In the genomic region with DNA sequence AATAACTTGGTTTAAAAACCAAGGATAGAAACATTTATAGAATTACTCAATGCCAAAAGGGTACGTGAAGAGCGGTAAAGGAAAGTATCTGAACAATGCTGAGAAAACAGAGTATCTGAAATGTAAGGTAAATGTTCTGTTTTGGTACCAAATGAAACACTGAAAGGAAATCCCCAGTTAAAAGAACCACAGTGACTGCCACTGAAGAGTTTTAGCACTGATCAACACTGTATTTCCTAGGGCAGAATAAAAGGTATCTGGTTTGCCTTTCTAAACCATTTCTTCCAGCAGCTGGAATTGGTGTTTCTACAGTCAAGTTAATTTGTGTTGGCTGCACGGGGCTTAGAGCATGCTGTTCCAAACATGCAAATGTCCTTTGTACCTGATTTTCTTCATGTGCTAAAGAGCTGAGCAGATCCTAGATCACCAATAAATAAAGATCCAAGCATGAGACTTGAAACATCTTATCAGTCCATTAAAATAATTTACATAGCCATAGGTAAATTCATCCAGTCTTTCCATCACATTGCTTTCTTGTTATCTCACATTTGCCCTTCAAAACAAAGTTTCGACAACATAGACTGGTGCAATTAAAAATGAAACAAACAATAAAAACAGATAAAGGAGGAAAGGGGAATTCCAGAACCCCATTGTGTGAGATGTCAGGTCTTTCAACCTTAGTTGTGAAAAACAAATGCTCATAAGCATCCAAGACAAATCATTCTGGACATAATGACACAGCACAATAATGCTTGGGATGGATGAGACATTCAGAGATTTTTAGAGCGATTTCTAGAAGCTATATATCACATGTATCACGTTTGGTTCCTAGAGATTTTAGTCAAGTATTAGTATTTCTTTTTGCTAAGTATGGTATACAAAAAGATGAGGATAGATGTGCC, we compare ENCODE assay signal across 23 cellular contexts. TPM values are rescaled to one million over a fixed set of nuclear protein-coding genes. Genes with fewer than 3 reads are reported as not detected.
DNase-seq lines count a peak whose midpoint lies in the region; ATAC-seq, FAIRE-seq and TF ChIP-seq lines count a peak whose summit lies in the region.
"Had no signal": no experiment of that assay in that cellular context is flagged by ENCODE, and none has a peak within 500 bp of the region (broad histone marks: within the 10 kb centered on the region; RNA-seq: fewer than 3 reads in every experiment).

No MANE protein-coding gene starts in this region.

- H3K36me3 ChIP-seq in GM23338 (ENCODE audit: insufficient read depth) = no peaks in the 10 kb centered on the region
- H3K36me3 ChIP-seq in right lobe of liver = no peaks in the 10 kb centered on the region
- H3K36me3 ChIP-seq: BLaER1 treated with 17β-estradiol and CSF1 and Interleukin-3, amounts not matched to agents 10 nM and 100 nM had no signal

- H4K20me1 ChIP-seq in GM23338 (replicated peaks; ENCODE audit: insufficient read depth) = no peaks in the 10 kb centered on the region
- H4K20me1 ChIP-seq: BLaER1 treated with 17β-estradiol and CSF1 and Interleukin-3, amounts not matched to agents 10 nM and 100 nM had no signal

- TF ChIP-seq CTCF in D721Med (IDR thresholded peaks at IDR 0.05; ENCODE audit: insufficient read depth, missing control alignments) (no peak), GM23338 (conservative IDR thresholded peaks at IDR 0.05; ENCODE audit: low read depth in 2 of 2) (no peak), right lobe of liver (IDR thresholded peaks at IDR 0.05) (no peak)

- H3K79me2 ChIP-seq in GM23338 (replicated peaks; ENCODE audit: insufficient read depth) = no peaks in the 10 kb centered on the region

- ATAC-seq in GM23338 (peak; percentile 35; the same call in 1 of the 3 replicates), right lobe of liver (peak; percentile 27 to 66 (median 54)), HG03039 (IDR thresholded peaks at IDR 0.05; ENCODE audit: unreplicated experiment) (no peak)
- ATAC-seq in activated T-helper 17 cell treated with anti-CD3 and anti-CD28 coated beads, Interleukin-2, amount 50 U/mL, for 72 hours (replicated peaks) = peak; percentile 70

- H3K4me3 Mint-ChIP-seq in GM23338 = no peak overlapping the region
- H3K4me3 Mint-ChIP-seq in activated T-helper 17 cell treated with anti-CD3 and anti-CD28 coated beads, Interleukin-2, amount 50 U/mL, for 72 hours = peak overlapping the region; percentile 10
- H3K4me3 Mint-ChIP-seq: CD4-positive, alpha-beta memory T cell had no signal

- H3K9me3 ChIP-seq in right lobe of liver = no peaks in the 10 kb centered on the region
- H3K9me3 ChIP-seq: BLaER1 treated with 17β-estradiol and CSF1 and Interleukin-3, amounts not matched to agents 10 nM and 100 nM; Caco-2 had no signal

- 58% methylated on average over 6 of the region's 6 CpGs for WGBS in right lobe of liver (ENCODE audit: insufficient coverage, low coverage, low lambda C conversion rate, missing lambda C conversion rate)

- no peak overlapping the region for H2AFZ ChIP-seq in GM23338
- H2AFZ ChIP-seq: PC-9 had no signal

- peaks cover 21% of the 10 kb centered on the region for H3K4me1 Mint-ChIP-seq in GM23338
- H3K4me1 Mint-ChIP-seq in activated T-helper 17 cell treated with anti-CD3 and anti-CD28 coated beads, Interleukin-2, amount 50 U/mL, for 72 hours = peaks cover 8% of the 10 kb centered on the region

- H3K27me3 ChIP-seq in GM23338 (ENCODE audit: insufficient read depth) (no peaks in the 10 kb centered on the region), right lobe of liver (no peaks in the 10 kb centered on the region)
- H3K27me3 ChIP-seq: BLaER1 treated with 17β-estradiol and CSF1 and Interleukin-3, amounts not matched to agents 10 nM and 100 nM had no signal

- H3K9me2 ChIP-seq in GM23338 (ENCODE audit: insufficient read depth) = peaks cover 2% of the 10 kb centered on the region; the same call in 1 of the 2 replicates

- no peaks in the 10 kb centered on the region for H3F3A ChIP-seq in GM23338 (replicated peaks; ENCODE audit: low read depth)

- FAIRE-seq in D721Med (lab: Jason Lieb, UNC) (peak; percentile 21), H54 (lab: Jason Lieb, UNC) (no peak)
- FAIRE-seq: GM12891, H1 had no signal

- TF ChIP-seq POLR2A in right lobe of liver (IDR thresholded peaks at IDR 0.05) (no peak), H54 (IDR thresholded peaks at IDR 0.05; ENCODE audit: low read depth, low read length) (no peak)

- H3K9me3 Mint-ChIP-seq in GM23338 = no peaks in the 10 kb centered on the region
- H3K9me3 Mint-ChIP-seq in activated T-helper 17 cell treated with anti-CD3 and anti-CD28 coated beads, Interleukin-2, amount 50 U/mL, for 72 hours = peaks cover 6% of the 10 kb centered on the region
- H3K9me3 Mint-ChIP-seq: CD4-positive, alpha-beta memory T cell had no signal

- peaks cover 16% of the 10 kb centered on the region for H3K4me1 ChIP-seq in GM23338 (ENCODE audit: insufficient read depth)
- H3K4me1 ChIP-seq in right lobe of liver = peaks cover 0 to 9% (median 0%) of the 10 kb centered on the region in 4 donors
- H3K4me1 ChIP-seq: BLaER1 treated with 17β-estradiol and CSF1 and Interleukin-3, amounts not matched to agents 10 nM and 100 nM; Caco-2 had no signal

- peak overlapping the region; percentile 4; the same call in 1 of the 2 replicates for H3K4me2 ChIP-seq in GM23338
- H3K4me2 ChIP-seq: BLaER1 treated with 17β-estradiol and CSF1 and Interleukin-3, amounts not matched to agents 10 nM and 100 nM; PC-9 had no signal

- DNase-seq in D721Med (ENCODE audit: insufficient read length, low spot score) = no peak
- no peak for DNase-seq in GM23338 (ENCODE audit: low spot score)
- DNase-seq in right lobe of liver = no peak
- no peak for DNase-seq in NCI-H2196 (lab: John Stamatoyannopoulos, UW; ENCODE audit: unreplicated experiment)
- no peak for DNase-seq in NCI-H748 (lab: John Stamatoyannopoulos, UW; ENCODE audit: unreplicated experiment)
- no peak for DNase-seq in H54 (ENCODE audit: insufficient read length, low spot score)
- DNase-seq: ACHN; Caco-2; CD4-positive, alpha-beta memory T cell; DND-41; KG1; NCI-H1694; NCI-H2081; NCI-H446 treated with DMSO at 0.1 percent for 48 hours; NCI-H748 treated with DMSO at 0.1 percent for 48 hours; PC-9; RPMI8226; SHP77 had no signal

- peaks cover 2% of the 10 kb centered on the region for H3K27me3 Mint-ChIP-seq in GM23338 (ENCODE audit: insufficient read depth, low read depth, poor library complexity)
- no peaks in the 10 kb centered on the region for H3K27me3 Mint-ChIP-seq in activated T-helper 17 cell treated with anti-CD3 and anti-CD28 coated beads, Interleukin-2, amount 50 U/mL, for 72 hours

- H3K27ac Mint-ChIP-seq in GM23338 = peak overlapping the region; percentile 50
- H3K27ac Mint-ChIP-seq in activated T-helper 17 cell treated with anti-CD3 and anti-CD28 coated beads, Interleukin-2, amount 50 U/mL, for 72 hours = peak overlapping the region; percentile 69

- no peak overlapping the region for H3K4me3 ChIP-seq in GM23338
- H3K4me3 ChIP-seq in right lobe of liver = no peak overlapping the region
- H3K4me3 ChIP-seq: BLaER1 treated with 17β-estradiol and CSF1 and Interleukin-3, amounts not matched to agents 10 nM and 100 nM; PC-9 had no signal

- intact Hi-C loops in right lobe of liver (cut with DNase I) = no loop called here

- H3K27ac ChIP-seq in GM23338 (ENCODE audit: low read depth) = no peak overlapping the region
- no peak overlapping the region for H3K27ac ChIP-seq in right lobe of liver
- H3K27ac ChIP-seq: BLaER1 treated with 17β-estradiol and CSF1 and Interleukin-3, amounts not matched to agents 10 nM and 100 nM; PC-9 had no signal

- H3K36me3 Mint-ChIP-seq in GM23338 (ENCODE audit: low read depth) = peaks cover 9% of the 10 kb centered on the region; the same call in 2 of the 3 replicates
- no peaks in the 10 kb centered on the region for H3K36me3 Mint-ChIP-seq in activated T-helper 17 cell treated with anti-CD3 and anti-CD28 coated beads, Interleukin-2, amount 50 U/mL, for 72 hours (ENCODE audit: low read depth)

TF ChIP-seq in GM23338, 12 proteins besides CTCF, POLR2A, EP300 and RAD21 (continues in another document):
- TF ChIP-seq EZH2phosphoT487 (IDR thresholded peaks at IDR 0.05; ENCODE audit: unreplicated experiment) = no peak
- TF ChIP-seq, protein P1, sequence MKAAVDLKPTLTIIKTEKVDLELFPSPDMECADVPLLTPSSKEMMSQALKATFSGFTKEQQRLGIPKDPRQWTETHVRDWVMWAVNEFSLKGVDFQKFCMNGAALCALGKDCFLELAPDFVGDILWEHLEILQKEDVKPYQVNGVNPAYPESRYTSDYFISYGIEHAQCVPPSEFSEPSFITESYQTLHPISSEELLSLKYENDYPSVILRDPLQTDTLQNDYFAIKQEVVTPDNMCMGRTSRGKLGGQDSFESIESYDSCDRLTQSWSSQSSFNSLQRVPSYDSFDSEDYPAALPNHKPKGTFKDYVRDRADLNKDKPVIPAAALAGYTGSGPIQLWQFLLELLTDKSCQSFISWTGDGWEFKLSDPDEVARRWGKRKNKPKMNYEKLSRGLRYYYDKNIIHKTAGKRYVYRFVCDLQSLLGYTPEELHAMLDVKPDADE (IDR thresholded peaks at IDR 0.05) = no peak
- TF ChIP-seq POLR2AphosphoS5 (IDR thresholded peaks at IDR 0.05; ENCODE audit: low read depth) = no peak

RNA-seq across cellular contexts. Expression of a gene that starts 38.6 kb away (rescaled TPM):
- total RNA-seq in GM23338 (2014; rRNA removed; shearing (Covaris generic)) = 5.5 and 7.9 TPM in 2 replicates
- 2.5 and 3.4 TPM in 2 replicates for polyA plus RNA-seq in GM23338 (2016; fragmentation: Nextera tagmentation; extraction: Ambion mirVana)
- total RNA-seq in activated T-helper 17 cell treated with anti-CD3 and anti-CD28 coated beads, Interleukin-2, amount 50 U/mL, for 72 hours = 1 to 10 TPM in 1 of 2 donors, under 1 TPM in 1; 0.66 to 1.1 TPM
- 10 to 100 TPM; 23.2 to 84.3 (median 39.3) TPM for total RNA-seq in right lobe of liver
